Comparison of ENCODE assay signal across 13 cellular contexts in genomic region chr3:39960515-39961403, GRCh38.
A peak's percentile ranks its signal among the peaks of the same experiment; 100 is the strongest.
DNase-seq lines count a peak whose midpoint lies in the region; ATAC-seq and TF ChIP-seq lines count a peak whose summit lies in the region.
"Had no signal": no experiment of that assay in that cellular context is flagged by ENCODE, and none has a peak within 500 bp of the region (broad histone marks: within the 10 kb centered on the region; RNA-seq: fewer than 3 reads in every experiment).

No MANE protein-coding gene starts in this region.

- H3K4me3 ChIP-seq in Karpas-422 (ENCODE audit: low read length) (no peak overlapping the region), cardiac fibroblast (replicated peaks in 1 of 2; ENCODE audit: low read depth in 2 of 2, low read length in 2 of 2) (no peak overlapping the region), heart right ventricle (no peak overlapping the region)

- H3K79me2 ChIP-seq in Karpas-422 (ENCODE audit: low read length), result peaks cover 35% of the 10 kb centered on the region

- H3K9ac ChIP-seq in Karpas-422 (ENCODE audit: low read length), result no peak overlapping the region

- no peak for TF ChIP-seq CTCF in cardiac fibroblast (IDR thresholded peaks at IDR 0.05; ENCODE audit: low read depth, low read length)
- TF ChIP-seq CTCF in heart right ventricle (IDR thresholded peaks at IDR 0.05), result no peak

- ATAC-seq in heart right ventricle (peak; percentile 41 to 91 (median 90)), HG02885 (IDR thresholded peaks at IDR 0.05; ENCODE audit: poor library complexity, unreplicated experiment) (no peak)
- ATAC-seq: activated CD4-positive, CD25-positive, alpha-beta regulatory T cell treated with anti-CD3 and anti-CD28 coated beads, Interleukin-2, amount 50 U/mL, for 24 hours had no signal

- H3K4me3 Mint-ChIP-seq in activated naive CD4-positive, alpha-beta T cell treated with anti-CD3 and anti-CD28 coated beads, Interleukin-2, amount 10 ng/mL, durations not matched to agents 7 days and 5 days, result no peak overlapping the region
- H3K4me3 Mint-ChIP-seq: stimulated activated naive CD8-positive, alpha-beta T cell treated with anti-CD3 and anti-CD28 coated beads, Interleukin-15, Interleukin-2, amounts not matched to agents 100 ng/mL and 50 ng/mL, for 24 hours had no signal

- no peaks in the 10 kb centered on the region for H3K9me3 ChIP-seq in Karpas-422 (ENCODE audit: low read length)
- no peaks in the 10 kb centered on the region for H3K9me3 ChIP-seq in heart right ventricle

- H4K20me1 ChIP-seq in Karpas-422 (ENCODE audit: insufficient read depth, low read depth, low read length), result no peaks in the 10 kb centered on the region

- H2AFZ ChIP-seq in Karpas-422 (ENCODE audit: low read length), result no peak overlapping the region

- H3K36me3 Mint-ChIP-seq in activated naive CD4-positive, alpha-beta T cell treated with anti-CD3 and anti-CD28 coated beads, Interleukin-2, amount 10 ng/mL, durations not matched to agents 7 days and 5 days, result no peaks in the 10 kb centered on the region

- no peak for DNase-seq in Karpas-422
- DNase-seq in cardiac fibroblast (ENCODE audit: low read depth in 2 of 2), result peak; percentile 9 to 69
- DNase-seq in heart right ventricle, result no peak
- DNase-seq in activated naive CD4-positive, alpha-beta T cell treated with anti-CD3 and anti-CD28 coated beads, Interleukin-2, amount 10 ng/mL, durations not matched to agents 7 days and 5 days, result no peak
- no peak for DNase-seq in ureter (ENCODE audit: low spot score)
- DNase-seq in activated CD4-positive, alpha-beta T cell treated with anti-CD3 and anti-CD28 coated beads, Interleukin-2, amount 50 U/mL, for 48 hours, result no peak
- DNase-seq: activated T-cell treated with anti-CD3 and anti-CD28 coated beads for 4 hours, NCI-H2107, retina had no signal

- H3K4me1 Mint-ChIP-seq in activated naive CD4-positive, alpha-beta T cell treated with anti-CD3 and anti-CD28 coated beads, Interleukin-2, amount 10 ng/mL, durations not matched to agents 7 days and 5 days, result no peaks in the 10 kb centered on the region

- WGBS in heart right ventricle, 2 donors, result 36 to 47% methylated on average over 6 of the region's 6 CpGs

- intact Hi-C loops in heart right ventricle (cut with DNase I), result loop anchor here in 3 of 10 donors (5.0 to 10.0 kb wide), 2 partner anchors 146 to 148 kb away; no protein-coding TSS in a partner anchor

- no peaks in the 10 kb centered on the region for H3K27me3 ChIP-seq in Karpas-422 (ENCODE audit: low read length)
- no peaks in the 10 kb centered on the region for H3K27me3 ChIP-seq in heart right ventricle

- H3K9me2 ChIP-seq in Karpas-422 (replicated peaks; ENCODE audit: insufficient read depth, low read length), result no peaks in the 10 kb centered on the region

- CTCF ChIA-PET in activated naive CD4-positive, alpha-beta T cell treated with anti-CD3 and anti-CD28 coated beads, Interleukin-2, amount 10 ng/mL, durations not matched to agents 7 days and 5 days (lab: Charles Lee), result no interaction called here

- no peak overlapping the region for H3K4me2 ChIP-seq in Karpas-422 (ENCODE audit: low read depth, low read length, poor library complexity, severe bottlenecking)

- peaks cover 61% of the 10 kb centered on the region for H3K4me1 ChIP-seq in Karpas-422 (ENCODE audit: low read length)
- H3K4me1 ChIP-seq in heart right ventricle, result peaks cover 6 to 52% (median 27%) of the 10 kb centered on the region in 9 donors

- no peaks in the 10 kb centered on the region for H3K27me3 Mint-ChIP-seq in activated naive CD4-positive, alpha-beta T cell treated with anti-CD3 and anti-CD28 coated beads, Interleukin-2, amount 10 ng/mL, durations not matched to agents 7 days and 5 days
- H3K27me3 Mint-ChIP-seq: stimulated activated naive CD8-positive, alpha-beta T cell treated with anti-CD3 and anti-CD28 coated beads, Interleukin-15, Interleukin-2, amounts not matched to agents 100 ng/mL and 50 ng/mL, for 24 hours had no signal

- H3K27ac ChIP-seq in Karpas-422 (ENCODE audit: low read length) (peak overlapping the region; percentile 88), heart right ventricle (peak overlapping the region in 9 of 10 donors; percentile 23 to 70 (median 67)), temporal lobe (ENCODE audit: low read depth, low read length) (peak overlapping the region; percentile 23)

- no peak overlapping the region for H3K27ac Mint-ChIP-seq in activated naive CD4-positive, alpha-beta T cell treated with anti-CD3 and anti-CD28 coated beads, Interleukin-2, amount 10 ng/mL, durations not matched to agents 7 days and 5 days
- H3K27ac Mint-ChIP-seq: stimulated activated naive CD8-positive, alpha-beta T cell treated with anti-CD3 and anti-CD28 coated beads, Interleukin-15, Interleukin-2, amounts not matched to agents 100 ng/mL and 50 ng/mL, for 24 hours had no signal

- no peaks in the 10 kb centered on the region for H3K9me3 Mint-ChIP-seq in activated naive CD4-positive, alpha-beta T cell treated with anti-CD3 and anti-CD28 coated beads, Interleukin-2, amount 10 ng/mL, durations not matched to agents 7 days and 5 days
- H3K9me3 Mint-ChIP-seq: stimulated activated naive CD8-positive, alpha-beta T cell treated with anti-CD3 and anti-CD28 coated beads, Interleukin-15, Interleukin-2, amounts not matched to agents 100 ng/mL and 50 ng/mL, for 24 hours had no signal

- no peaks in the 10 kb centered on the region for H3K36me3 ChIP-seq in Karpas-422 (ENCODE audit: insufficient read depth, low read length)
- H3K36me3 ChIP-seq in heart right ventricle, result no peaks in the 10 kb centered on the region

Comparison
In these comparisons a context has a peak if more than half of its experiments do, and no peak if none do; other contexts are left out.
1. DNase-seq: peak in cardiac fibroblast (2 of 2); none in Karpas-422 (single experiment), heart right ventricle (0 of 2), activated naive CD4-positive, alpha-beta T cell treated with anti-CD3 and anti-CD28 coated beads, Interleukin-2, amount 10 ng/mL, durations not matched to agents 7 days and 5 days (single experiment), ureter (single experiment) and activated CD4-positive, alpha-beta T cell treated with anti-CD3 and anti-CD28 coated beads, Interleukin-2, amount 50 U/mL, for 48 hours (0 of 2).
2. H3K27ac ChIP-seq: peak in every context shown above with its lines; median percentile 88 in Karpas-422; 67 in heart right ventricle; 23 in temporal lobe.